1 cellular context compared by ENCODE assay signal in genomic region chr17:10729334-10730193, GRCh38.
A peak's percentile ranks its signal among the peaks of the same experiment; 100 is the strongest.
TF ChIP-seq lines count a peak whose summit lies in the region.

Gene TMEM220 (minus strand): TSS chr17:10730023. CDS start chr17:10729851, 172 bp downstream.

TF ChIP-seq in HepG2, 621 proteins besides CTCF, POLR2A, EP300 and RAD21 (continued from another document and continues in another):
- TF ChIP-seq HNRNPH1 (optimal IDR thresholded peaks at IDR 0.05; ENCODE audit: low read depth, low read length) (no peak), TMF1 (CRISPR knock-in tag; IDR thresholded peaks at IDR 0.05; ENCODE audit: low read depth) (peak; percentile 86), BRD4 (CRISPR knock-in tag; IDR thresholded peaks at IDR 0.05) (peak; percentile 86), ZKSCAN8 (CRISPR knock-in tag; IDR thresholded peaks at IDR 0.05; ENCODE audit: borderline replicate concordance) (0 out of 2 replicates have a peak, but pooled peaks have one; percentile 33), ZNF362 (CRISPR knock-in tag; IDR thresholded peaks at IDR 0.05; ENCODE audit: borderline replicate concordance) (no peak), YY1 (IDR thresholded peaks at IDR 0.05; ENCODE audit: insufficient read depth, insufficient replicate concordance, low read depth, low read length) (peak; percentile 84), ZNF430 (CRISPR knock-in tag; IDR thresholded peaks at IDR 0.05) (peak; percentile 64; the same call in 1 of the 2 replicates), SAP130 (CRISPR knock-in tag; IDR thresholded peaks at IDR 0.05; ENCODE audit: low read depth) (peak; percentile 58; the same call in 1 of the 2 replicates), AFF4 (CRISPR knock-in tag; IDR thresholded peaks at IDR 0.05) (no peak), ATF7 (IDR thresholded peaks at IDR 0.05) (no peak), ATF7 (CRISPR knock-in tag; IDR thresholded peaks at IDR 0.05) (0 out of 2 replicates have a peak, but pooled peaks have one; percentile 33), TBX2 (CRISPR knock-in tag; IDR thresholded peaks at IDR 0.05; ENCODE audit: borderline replicate concordance) (peak; percentile 46; the same call in 1 of the 2 replicates), SETDB1 (CRISPR knock-in tag; IDR thresholded peaks at IDR 0.05; ENCODE audit: borderline replicate concordance) (no peak), MBD4 (IDR thresholded peaks at IDR 0.05; ENCODE audit: borderline replicate concordance, low read length) (no peak), HNRNPK (IDR thresholded peaks at IDR 0.05; ENCODE audit: low read depth, low read length, poor library complexity, severe bottlenecking) (no peak), ZNF841 (CRISPR knock-in tag; IDR thresholded peaks at IDR 0.05; ENCODE audit: borderline replicate concordance) (0 out of 2 replicates have a peak, but pooled peaks have one; percentile 27), HNF4A (CRISPR knock-in tag; IDR thresholded peaks at IDR 0.05) (peak; percentile 27; the same call in 1 of the 2 replicates), ATF5 (CRISPR knock-in tag; IDR thresholded peaks at IDR 0.05; ENCODE audit: low read depth) (no peak), ZBTB2 (CRISPR knock-in tag; IDR thresholded peaks at IDR 0.05; ENCODE audit: low read depth) (peak; percentile 65; the same call in 1 of the 2 replicates), CC2D1A (CRISPR knock-in tag; IDR thresholded peaks at IDR 0.05) (no peak), BRF2 (CRISPR knock-in tag; IDR thresholded peaks at IDR 0.05) (0 out of 2 replicates have a peak, but pooled peaks have one; percentile 42), ZNF414 (CRISPR knock-in tag; IDR thresholded peaks at IDR 0.05) (no peak), NONO (IDR thresholded peaks at IDR 0.05) (no peak), NONO (CRISPR knock-in tag; conservative IDR thresholded peaks at IDR 0.05) (peak; percentile 91), ZBTB26 (CRISPR knock-in tag; IDR thresholded peaks at IDR 0.05; ENCODE audit: borderline replicate concordance) (peak; percentile 57; the same call in 1 of the 2 replicates), MAF1 (CRISPR knock-in tag; IDR thresholded peaks at IDR 0.05; ENCODE audit: borderline replicate concordance) (0 out of 2 replicates have a peak, but pooled peaks have one; percentile 75), ZSCAN5A (CRISPR knock-in tag; IDR thresholded peaks at IDR 0.05; ENCODE audit: borderline replicate concordance) (0 out of 2 replicates have a peak, but pooled peaks have one; percentile 18), ZBTB7B (CRISPR knock-in tag; IDR thresholded peaks at IDR 0.05) (peak; percentile 53; the same call in 1 of the 2 replicates), MNT (IDR thresholded peaks at IDR 0.05) (no peak), ZNF318 (CRISPR knock-in tag; IDR thresholded peaks at IDR 0.05) (no peak), MXD3 (CRISPR knock-in tag; IDR thresholded peaks at IDR 0.05) (peak; percentile 82; the same call in 1 of the 2 replicates), MTA1 (CRISPR knock-in tag; IDR thresholded peaks at IDR 0.05; ENCODE audit: borderline replicate concordance) (peak; percentile 65; the same call in 1 of the 2 replicates)
